ENCODE assay signal across 11 cellular contexts in genomic region chr2:236731767-236732580, GRCh38.
DNase-seq lines count a peak whose midpoint lies in the region; ATAC-seq and TF ChIP-seq lines count a peak whose summit lies in the region.
"Had no signal": no experiment of that assay in that cellular context is flagged by ENCODE, and none has a peak within 500 bp of the region (broad histone marks: within the 10 kb centered on the region; RNA-seq: fewer than 3 reads in every experiment).

No MANE protein-coding gene starts in this region.

- H3K9me3 ChIP-seq in neural progenitor cell (ENCODE audit: low read depth) (no peaks in the 10 kb centered on the region), MM.1S (replicated peaks; ENCODE audit: insufficient read depth, low read length) (no peaks in the 10 kb centered on the region)

- no peak overlapping the region for H3K4me3 Mint-ChIP-seq in neural progenitor cell
- H3K4me3 Mint-ChIP-seq: CD4-positive, alpha-beta T cell had no signal

- H3K79me2 ChIP-seq in neural progenitor cell (ENCODE audit: low read depth) (no peaks in the 10 kb centered on the region), MM.1S (ENCODE audit: low read length) (no peaks in the 10 kb centered on the region)

- H3K27ac ChIP-seq in neural progenitor cell: no peak overlapping the region
- H3K27ac ChIP-seq in MM.1S (ENCODE audit: low read length): no peak overlapping the region
- H3K27ac ChIP-seq: HL-60 had no signal

- H3K27me3 Mint-ChIP-seq in neural progenitor cell (ENCODE audit: insufficient read depth, low read depth): peaks cover 4% of the 10 kb centered on the region

- H3K4me1 Mint-ChIP-seq in neural progenitor cell: peaks cover 38% of the 10 kb centered on the region

- H3K4me1 ChIP-seq in neural progenitor cell (peaks cover 16% of the 10 kb centered on the region), MM.1S (ENCODE audit: low read length) (no peaks in the 10 kb centered on the region)

- H3K36me3 ChIP-seq in neural progenitor cell (no peaks in the 10 kb centered on the region), MM.1S (replicated peaks; ENCODE audit: insufficient read depth, low read length) (no peaks in the 10 kb centered on the region)

- peak; percentile 67 for DNase-seq in AG08395 (ENCODE audit: low spot score)
- peak; percentile 36 for DNase-seq in NCI-H1694 treated with DMSO at 0.1 percent for 48 hours (lab: John Stamatoyannopoulos, UW)
- DNase-seq in fibroblast of mammary gland (ENCODE audit: low read depth): peak; percentile 90
- no peak for DNase-seq in omental fat pad (ENCODE audit: low spot score)
- no peak for DNase-seq in neural progenitor cell (ENCODE audit: low spot score)
- DNase-seq in stimulated activated naive CD4-positive, alpha-beta T cell (lab: John Stamatoyannopoulos, UW): no peak
- no peak for DNase-seq in SHP77 treated with DMSO at 0.1 percent for 48 hours (lab: John Stamatoyannopoulos, UW)
- no peak for DNase-seq in MM.1S
- DNase-seq: activated naive CD4-positive, alpha-beta T cell treated with Interleukin-2 at 50 U/mL for 16 hours; CD4-positive, alpha-beta T cell had no signal

- H2AFZ ChIP-seq in neural progenitor cell (replicated peaks) (no peak overlapping the region), MM.1S (ENCODE audit: low read length) (no peak overlapping the region)

- H3K9ac ChIP-seq in neural progenitor cell (no peak overlapping the region), MM.1S (ENCODE audit: low read length) (no peak overlapping the region)

- H3K27me3 ChIP-seq in neural progenitor cell: no peaks in the 10 kb centered on the region
- no peaks in the 10 kb centered on the region for H3K27me3 ChIP-seq in MM.1S (replicated peaks; ENCODE audit: insufficient read depth, low read length)

- H3F3A ChIP-seq in neural progenitor cell (ENCODE audit: low read depth) (no peaks in the 10 kb centered on the region), MM.1S (ENCODE audit: insufficient read depth, low read length) (no peaks in the 10 kb centered on the region)

- no peaks in the 10 kb centered on the region for H3K9me3 Mint-ChIP-seq in neural progenitor cell
- H3K9me3 Mint-ChIP-seq: CD4-positive, alpha-beta T cell had no signal

- H3K9me2 ChIP-seq in MM.1S (replicated peaks; ENCODE audit: insufficient read depth, low read length): no peaks in the 10 kb centered on the region

- peak; percentile 85 for ATAC-seq in omental fat pad (ENCODE audit: low FRiP score)

- H4K20me1 ChIP-seq in neural progenitor cell (ENCODE audit: low read depth) (no peaks in the 10 kb centered on the region), MM.1S (ENCODE audit: insufficient read depth, low read length) (no peaks in the 10 kb centered on the region)

- TF ChIP-seq CTCF in fibroblast of mammary gland (conservative IDR thresholded peaks at IDR 0.05; ENCODE audit: control insufficient read depth, insufficient read depth, low read depth, low read length): no peak
- TF ChIP-seq CTCF in omental fat pad (IDR thresholded peaks at IDR 0.05): no peak
- no peak for TF ChIP-seq CTCF in neural progenitor cell (IDR thresholded peaks at IDR 0.05)
- no peak for TF ChIP-seq CTCF in MM.1S (IDR thresholded peaks at IDR 0.05; ENCODE audit: low read length)

- H3K36me3 Mint-ChIP-seq in neural progenitor cell: no peaks in the 10 kb centered on the region

- H3K4me2 ChIP-seq in neural progenitor cell: no peak overlapping the region
- no peak overlapping the region for H3K4me2 ChIP-seq in MM.1S (ENCODE audit: low read depth, low read length)

- H3K4me3 ChIP-seq in fibroblast of mammary gland (ENCODE audit: control insufficient read depth, low read depth, low read length) (no peak overlapping the region), neural progenitor cell (no peak overlapping the region), MM.1S (ENCODE audit: low read length) (no peak overlapping the region)

- H3K27ac Mint-ChIP-seq in neural progenitor cell: no peak overlapping the region
- H3K27ac Mint-ChIP-seq: CD4-positive, alpha-beta T cell had no signal

Comparison
In these comparisons a context has a peak if more than half of its experiments do, and no peak if none do; other contexts are left out.
1. DNase-seq: peak in AG08395 (single experiment), NCI-H1694 treated with DMSO at 0.1 percent for 48 hours (single experiment) and fibroblast of mammary gland (single experiment); none in omental fat pad (single experiment), neural progenitor cell (single experiment), stimulated activated naive CD4-positive, alpha-beta T cell (0 of 6), SHP77 treated with DMSO at 0.1 percent for 48 hours (single experiment) and MM.1S (single experiment).